8 cellular contexts compared by ENCODE assay signal in the genomic region with DNA sequence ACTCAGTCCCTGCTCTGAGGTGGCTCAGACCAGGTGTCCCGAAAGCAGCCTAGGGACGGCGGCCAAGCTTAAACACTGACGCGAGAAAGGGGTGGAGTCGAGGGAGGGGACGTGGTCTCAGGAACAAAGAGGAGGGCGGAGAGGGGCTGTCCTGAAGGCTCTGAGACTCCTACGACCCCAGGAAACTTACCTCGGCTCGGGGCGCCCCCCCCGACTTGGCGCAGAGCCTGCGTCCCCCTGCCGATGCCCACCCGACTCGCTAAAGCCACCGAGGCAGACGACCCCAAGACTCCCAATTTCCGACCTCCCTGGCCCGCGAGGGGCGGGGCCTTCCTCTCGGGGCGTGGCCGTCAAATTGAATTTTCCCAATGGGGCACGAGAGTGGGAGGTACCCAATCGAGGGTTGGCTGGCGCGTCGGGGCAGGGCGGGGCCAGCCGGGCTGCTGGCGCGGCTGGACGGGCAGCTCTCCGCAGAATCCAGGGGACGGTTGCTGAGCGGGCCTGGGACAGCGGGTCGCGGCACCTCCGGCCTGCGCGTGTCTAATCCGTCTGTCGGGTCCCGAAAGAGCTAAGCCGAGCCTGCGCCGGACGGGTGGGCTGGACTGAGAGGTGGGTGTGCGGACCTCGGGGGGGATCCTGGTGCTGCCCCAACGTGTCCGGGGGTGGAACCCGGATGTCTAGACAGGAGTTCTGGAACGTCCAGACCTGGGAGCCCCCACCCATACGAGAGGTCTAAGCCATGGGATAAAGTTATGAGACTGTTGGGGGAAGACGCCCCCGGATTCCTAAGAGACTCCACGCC. TPM values are rescaled to one million over a fixed set of nuclear protein-coding genes. Genes with fewer than 3 reads are reported as not detected.
DNase-seq lines count a peak whose midpoint lies in the region; TF ChIP-seq lines count a peak whose summit lies in the region.

SMTN (plus strand) TSS at position 471 of the 802 bp plus-strand sequence. CDS start 1,941 bp downstream, outside the sequence.

- H3K4me1 Mint-ChIP-seq in neural progenitor cell: peaks cover 24% of the 10 kb centered on the region

- TF ChIP-seq CTCF in DOHH2 (IDR thresholded peaks at IDR 0.05; ENCODE audit: low read depth, low read length, poor library complexity, severe bottlenecking) (no peak), fibroblast of villous mesenchyme (IDR thresholded peaks at IDR 0.05; ENCODE audit: insufficient read depth, low read depth, low read length) (no peak), neural progenitor cell (IDR thresholded peaks at IDR 0.05) (no peak)

- H3K4me1 ChIP-seq in DOHH2 (ENCODE audit: control insufficient read depth, low read length) (peaks cover 50% of the 10 kb centered on the region), GM23248 (ENCODE audit: insufficient read depth) (peaks cover 28% of the 10 kb centered on the region), neural progenitor cell (peaks cover 4% of the 10 kb centered on the region), stomach smooth muscle (ENCODE audit: control insufficient read depth, insufficient read depth, low read length) (peaks cover 57% of the 10 kb centered on the region)

- H3K36me3 ChIP-seq in DOHH2 (ENCODE audit: control insufficient read depth, low read length) (0 out of 2 replicates have a peak, but pooled peaks cover 3% of the 10 kb centered on the region), GM23248 (ENCODE audit: low read depth) (no peaks in the 10 kb centered on the region), neural progenitor cell (no peaks in the 10 kb centered on the region), stomach smooth muscle (ENCODE audit: control insufficient read depth in 2 of 2, insufficient read depth in 2 of 2, low read length in 2 of 2) (peaks cover 0 to 12% of the 10 kb centered on the region in 2 donors)

- peak; percentile 96 for DNase-seq in GM23248
- DNase-seq in LHCN-M2 (ENCODE audit: low read depth): peak; percentile 85
- DNase-seq in SHP77 treated with DMSO at 0.1 percent for 48 hours (lab: John Stamatoyannopoulos, UW): peak; percentile 55
- DNase-seq in activated gamma-delta T cell treated with Interleukin-2 at 50 U/mL for 16 hours: peak; percentile 87
- peak; percentile 91 for DNase-seq in fibroblast of villous mesenchyme (ENCODE audit: low read depth)
- peak; percentile 97 for DNase-seq in neural progenitor cell (ENCODE audit: low spot score)

- H3F3A ChIP-seq in DOHH2 (ENCODE audit: control insufficient read depth, insufficient read depth) (0 out of 2 replicates have a peak, but pooled peaks cover 4% of the 10 kb centered on the region), GM23248 (ENCODE audit: insufficient read depth) (no peaks in the 10 kb centered on the region), neural progenitor cell (ENCODE audit: low read depth) (peaks cover 11% of the 10 kb centered on the region)

- H3K27me3 ChIP-seq in DOHH2 (ENCODE audit: control insufficient read depth, low read length): no peaks in the 10 kb centered on the region
- H3K27me3 ChIP-seq in GM23248 (replicated peaks; ENCODE audit: insufficient read depth): no peaks in the 10 kb centered on the region
- no peaks in the 10 kb centered on the region for H3K27me3 ChIP-seq in neural progenitor cell
- H3K27me3 ChIP-seq in stomach smooth muscle (ENCODE audit: control insufficient read depth in 1 of 2, insufficient read depth in 2 of 2, low read length in 2 of 2): no peaks in the 10 kb centered on the region

- peaks cover 12% of the 10 kb centered on the region for H3K27me3 Mint-ChIP-seq in neural progenitor cell (ENCODE audit: insufficient read depth, low read depth)

- WGBS in GM23248 (ENCODE audit: low coverage in 1 of 2, low lambda C conversion rate in 2 of 2, missing lambda C conversion rate in 2 of 2), 2 experiments: 1% methylated on average over 39 to 47 of the region's 63 CpGs

- H2AFZ ChIP-seq in GM23248 (peak within 1 kb of the TSS; percentile 86), neural progenitor cell (replicated peaks) (peak within 1 kb of the TSS; percentile 91)

- H3K9ac ChIP-seq in GM23248 (peak within 1 kb of the TSS; percentile 85), neural progenitor cell (peak within 1 kb of the TSS; percentile 46), stomach smooth muscle (ENCODE audit: low read length in 2 of 2) (peak within 1 kb of the TSS; percentile 96 to 98)

- H3K9me2 ChIP-seq in DOHH2 (replicated peaks; ENCODE audit: control insufficient read depth, low read length): no peaks in the 10 kb centered on the region
- H3K9me2 ChIP-seq in GM23248 (ENCODE audit: insufficient read depth): no peaks in the 10 kb centered on the region

- in situ Hi-C loops in GM23248 (cut with MboI): loop anchor here (10.0 kb wide), 1 partner anchor 126 kb away; no protein-coding TSS in a partner anchor

- H3K27ac Mint-ChIP-seq in neural progenitor cell: peak within 1 kb of the TSS; percentile 90

- H3K4me3 Mint-ChIP-seq in neural progenitor cell: peak within 1 kb of the TSS; percentile 92

- no peaks in the 10 kb centered on the region for H4K20me1 ChIP-seq in DOHH2 (ENCODE audit: control insufficient read depth, insufficient read depth, low read depth, low read length)
- no peaks in the 10 kb centered on the region for H4K20me1 ChIP-seq in GM23248 (ENCODE audit: insufficient read depth)
- H4K20me1 ChIP-seq in neural progenitor cell (ENCODE audit: low read depth): peaks cover 2% of the 10 kb centered on the region

- peak within 1 kb of the TSS; percentile 84 for H3K4me3 ChIP-seq in DOHH2 (ENCODE audit: low read length)
- H3K4me3 ChIP-seq in GM23248: peak within 1 kb of the TSS; percentile 93
- peak within 1 kb of the TSS; percentile 76 for H3K4me3 ChIP-seq in fibroblast of villous mesenchyme (ENCODE audit: low read depth, low read length)
- H3K4me3 ChIP-seq in neural progenitor cell: peak within 1 kb of the TSS; percentile 75
- H3K4me3 ChIP-seq in stomach smooth muscle (ENCODE audit: low read length in 2 of 2): peak within 1 kb of the TSS; percentile 92 to 96

- H3K36me3 Mint-ChIP-seq in neural progenitor cell: peaks cover 2% of the 10 kb centered on the region

- H3K9me3 Mint-ChIP-seq in neural progenitor cell: no peaks in the 10 kb centered on the region

- H3K9me3 ChIP-seq in DOHH2 (ENCODE audit: control insufficient read depth, insufficient read depth, low read length) (no peaks in the 10 kb centered on the region), GM23248 (ENCODE audit: low read depth) (no peaks in the 10 kb centered on the region), neural progenitor cell (ENCODE audit: low read depth) (no peaks in the 10 kb centered on the region), stomach smooth muscle (ENCODE audit: control insufficient read depth in 2 of 2, low read length in 2 of 2) (no peaks in the 10 kb centered on the region)

- H3K27ac ChIP-seq in DOHH2 (ENCODE audit: low read depth, low read length) (peak within 1 kb of the TSS; percentile 21; the same call in 1 of the 2 replicates), GM23248 (peak within 1 kb of the TSS; percentile 84), neural progenitor cell (no peak within 1 kb of the TSS), stomach smooth muscle (ENCODE audit: low read length) (peak within 1 kb of the TSS; percentile 98)

- H3K4me2 ChIP-seq in DOHH2 (ENCODE audit: low read length) (peak within 1 kb of the TSS; percentile 98), GM23248 (ENCODE audit: unreplicated experiment) (peak within 1 kb of the TSS; percentile 97), neural progenitor cell (peak within 1 kb of the TSS; percentile 86)

- H3K79me2 ChIP-seq in DOHH2 (ENCODE audit: control insufficient read depth, low read length) (peaks cover 19% of the 10 kb centered on the region), GM23248 (ENCODE audit: insufficient read depth) (peaks cover 47% of the 10 kb centered on the region), neural progenitor cell (ENCODE audit: low read depth) (peaks cover 9% of the 10 kb centered on the region)

RNA-seq across cellular contexts. Expression of gene SMTN, which starts in this region (rescaled TPM):
- 160 and 175 TPM in 2 replicates for total RNA-seq in GM23248 (2014; rRNA removed; shearing (Covaris generic))
- polyA plus RNA-seq in GM23248 (2016; fragmentation: Nextera tagmentation; extraction: Ambion mirVana): 96.7 and 98.1 TPM in 2 replicates
- total RNA-seq in LHCN-M2 (2014; rRNA removed) (170 and 280 TPM in 2 replicates), fibroblast of villous mesenchyme (75.7 and 94.1 TPM in 2 replicates), neural progenitor cell (ENCODE audit: low replicate concordance) (14.1 and 24.0 TPM in 2 replicates)
- 83.0 TPM for polyA plus RNA-seq in LHCN-M2 (2012)

Comparison
In these comparisons a context has a peak if more than half of its experiments do, and no peak if none do; other contexts are left out.
1. H3K9ac ChIP-seq: peak in every context shown above with its lines; median percentile 97 in stomach smooth muscle; 85 in GM23248; 46 in neural progenitor cell.